Comparison of ENCODE assay signal across 17 cellular contexts in the genomic region with DNA sequence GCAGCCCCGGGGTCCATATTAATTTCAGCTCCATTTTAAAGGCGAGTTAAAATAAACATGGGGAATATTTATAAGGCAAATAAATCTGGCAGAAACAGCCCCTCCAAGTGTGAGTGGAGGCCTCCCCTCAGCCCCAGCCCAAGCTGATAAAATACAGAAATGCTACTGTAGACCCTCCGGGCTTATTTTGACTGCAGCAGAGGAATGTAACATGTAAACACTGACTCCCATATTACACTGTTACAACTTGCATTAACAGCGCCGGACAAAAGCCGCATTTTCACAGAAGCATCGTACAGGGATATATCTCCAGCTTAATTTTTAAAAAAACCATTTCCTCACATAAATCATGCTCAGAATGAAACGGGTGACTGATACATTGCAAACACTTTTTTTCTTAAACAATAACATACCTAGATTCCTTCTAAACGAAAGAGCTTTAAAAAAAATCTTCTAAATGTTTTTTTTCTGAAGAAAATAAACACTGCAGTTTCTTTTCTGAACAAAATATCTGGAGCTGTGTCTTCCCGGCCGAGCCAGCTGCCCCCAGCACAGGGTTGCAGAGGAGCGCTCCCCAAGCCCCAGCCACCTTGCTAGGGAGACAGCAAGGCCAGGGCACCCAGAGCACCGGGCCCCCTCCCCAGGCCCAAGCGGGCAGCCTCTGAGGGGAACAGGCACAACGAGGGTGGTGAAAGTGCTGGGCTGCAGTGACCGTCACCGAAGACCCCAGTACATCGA. TPM values are rescaled to one million over a fixed set of nuclear protein-coding genes. Genes with fewer than 3 reads are reported as not detected.
A peak's percentile ranks its signal among the peaks of the same experiment; 100 is the strongest.
DNase-seq lines count a peak whose midpoint lies in the region; ATAC-seq, FAIRE-seq and TF ChIP-seq lines count a peak whose summit lies in the region.
"Had no signal": no experiment of that assay in that cellular context is flagged by ENCODE, and none has a peak within 500 bp of the region (broad histone marks: within the 10 kb centered on the region; RNA-seq: fewer than 3 reads in every experiment).

No MANE protein-coding gene starts in this region.

- peaks cover 0 to 7% of the 10 kb centered on the region in 2 experiments; a peak in 2 of 4 replicates for H3K79me1 ChIP-seq in IMR-90 (ENCODE audit: low read depth in 1 of 2, low read length in 2 of 2)

- H3K4me2 ChIP-seq in IMR-90 (ENCODE audit: low read depth, low read length) (peak overlapping the region; percentile 35; the same call in 1 of the 2 replicates), K562 (ENCODE audit: insufficient read depth, low read length) (no peak overlapping the region), smooth muscle cell (peak overlapping the region; percentile 55)

- H2AK9ac ChIP-seq in IMR-90 (replicated peaks; ENCODE audit: low read depth, low read length, poor library complexity) = no peak overlapping the region

- intact Hi-C loops in IMR-90 (cut with micrococcal nuclease) (no loop called here), K562 (cut with micrococcal nuclease) (loop anchor here (1.0 kb wide), 1 partner anchor 175 kb away; no protein-coding TSS in a partner anchor)

- no peak overlapping the region for H2BK15ac ChIP-seq in IMR-90 (ENCODE audit: low read depth, low read length)

- in situ Hi-C loops in IMR-90 (cut with MboI; ENCODE audit: low sequenced_read_pairs) = no loop called here
- in situ Hi-C loops in K562 (cut with MboI) = no loop called here

- H4K5ac ChIP-seq in IMR-90 (ENCODE audit: low read depth, low read length) = 0 out of 2 replicates have a peak overlapping the region, but pooled peaks have one; percentile 4

- peak overlapping the region; percentile 63 for H3K4ac ChIP-seq in IMR-90 (ENCODE audit: low read depth, low read length)

- dilution Hi-C loops in IMR-90 (cut with HindIII; ENCODE audit: low sequenced_read_pairs, unreplicated experiment) = no loop called here

- TF ChIP-seq POLR2A in IMR-90 (IDR thresholded peaks at IDR 0.05; ENCODE audit: low read depth, low read length) (no peak), K562 (conservative IDR thresholded peaks at IDR 0.05) (no peak)

- H3K56ac ChIP-seq in IMR-90 (ENCODE audit: extremely low read depth, insufficient read depth, low read length) = no peak overlapping the region

- H4K8ac ChIP-seq in IMR-90 (ENCODE audit: low read depth in 2 of 2, low read length in 2 of 2) = peak overlapping the region; percentile 35 to 62; a peak in 1 of 4 replicates

- H4K91ac ChIP-seq in IMR-90 (ENCODE audit: insufficient read depth, low read depth, low read length) = peak overlapping the region; percentile 50

- peak overlapping the region; percentile 29; the same call in 1 of the 2 replicates for H3K9ac ChIP-seq in IMR-90 (ENCODE audit: low read depth, low read length)
- peak overlapping the region in 1 of 2 experiments; percentile 57; a peak in 2 of 4 replicates for H3K9ac ChIP-seq in K562 (ENCODE audit: insufficient read depth in 1 of 2, low read depth in 2 of 2, low read length in 2 of 2)
- H3K9ac ChIP-seq in smooth muscle cell (ENCODE audit: low read depth) = no peak overlapping the region

- no peaks in the 10 kb centered on the region for H3K9me3 ChIP-seq in IMR-90 (ENCODE audit: control insufficient read depth, insufficient read depth, low read length)
- H3K9me3 ChIP-seq in K562 (replicated peaks; ENCODE audit: control insufficient read depth, insufficient read depth, low read depth, low read length) = no peaks in the 10 kb centered on the region
- H3K9me3 ChIP-seq in smooth muscle cell (replicated peaks; ENCODE audit: low read depth) = no peaks in the 10 kb centered on the region

- CTCF ChIA-PET in IMR-90 (lab: Yijun Ruan, JAX) (interaction anchor here (2.9 kb wide), 1 partner anchor 175 kb away, joined by 21 read pairs; no protein-coding TSS in a partner anchor), K562 (lab: Yijun Ruan, JAX; ENCODE audit: low intra/inter-chr PET ratio) (interaction anchor here (1.4 kb wide), 1 partner anchor 174 kb away, joined by 4 read pairs; no protein-coding TSS in a partner anchor)

- H3K36me3 ChIP-seq in IMR-90 (ENCODE audit: control insufficient read depth, insufficient read depth, low read length) (peaks cover 3% of the 10 kb centered on the region), K562 (ENCODE audit: control insufficient read depth, insufficient read depth, low read length) (peaks cover 10% of the 10 kb centered on the region; the same call in 2 of the 3 replicates), smooth muscle cell (ENCODE audit: low read depth) (no peaks in the 10 kb centered on the region)

- peaks cover 6% of the 10 kb centered on the region; the same call in 1 of the 2 replicates for H3K9me1 ChIP-seq in IMR-90 (ENCODE audit: insufficient read depth, low read length)
- no peaks in the 10 kb centered on the region for H3K9me1 ChIP-seq in K562 (ENCODE audit: control insufficient read depth, insufficient read depth, low read length)

- peak; percentile 47; the same call in 1 of the 2 replicates for ATAC-seq in IMR-90 (ENCODE audit: low read depth)
- no peak for ATAC-seq in K562
- ATAC-seq: SK-N-SH treated with all-trans-retinoic acid at 6 μM for 48 hours had no signal

- 59% methylated on average over 11 of the region's 18 CpGs; no CpG with 5 or more reads in 1 of the 2 experiments for WGBS in IMR-90 (ENCODE audit: extremely low coverage in 2 of 2, insufficient read length in 1 of 2), 2 experiments
- 60% methylated on average over 18 of the region's 18 CpGs for WGBS in K562 (ENCODE audit: insufficient coverage, low coverage, missing lambda C conversion rate)
- WGBS in smooth muscle cell (ENCODE audit: low lambda C conversion rate) = 51% methylated on average over 18 of the region's 18 CpGs

- H3K14ac ChIP-seq in IMR-90 (replicated peaks; ENCODE audit: low read depth, low read length) = 0 out of 2 replicates have a peak overlapping the region, but pooled peaks have one; percentile 61

- BruUV-seq in IMR-90 (replicated peaks; lab: Mats Ljungman, UMichigan) (no TSS peak), K562 (replicated peaks; lab: Mats Ljungman, UMichigan) (no TSS peak)

- H2BK120ac ChIP-seq in IMR-90 (ENCODE audit: low read depth, low read length) = peak overlapping the region; percentile 44

- no peak overlapping the region for H2BK5ac ChIP-seq in IMR-90 (ENCODE audit: low read depth, low read length, poor library complexity, severe bottlenecking)

- H3K4me3 ChIP-seq in IMR-90 (ENCODE audit: insufficient read depth, low read depth, low read length) = no peak overlapping the region
- H3K4me3 ChIP-seq in K562 = no peak overlapping the region
- H3K4me3 ChIP-seq in smooth muscle cell = no peak overlapping the region

- H3K27ac ChIP-seq in IMR-90 (ENCODE audit: insufficient read depth, low read length) (no peak overlapping the region), K562 (ENCODE audit: extremely low read depth, low read depth, low read length) (no peak overlapping the region), smooth muscle cell (ENCODE audit: low read depth) (no peak overlapping the region)

- FAIRE-seq in K562 (lab: Jason Lieb, UNC) = no peak
- FAIRE-seq: A204.1, HTR-8/SVneo had no signal

- TF ChIP-seq RAD21 in IMR-90 (IDR thresholded peaks at IDR 0.05; ENCODE audit: low read length) = no peak
- no peak for TF ChIP-seq RAD21 in K562 (CRISPR knock-in tag; conservative IDR thresholded peaks at IDR 0.05 in 1 of 2, IDR thresholded peaks at IDR 0.05 in 1 of 2)

- H3K4me1 ChIP-seq in IMR-90 (ENCODE audit: control insufficient read depth, insufficient read depth, low read length) (peaks cover 9% of the 10 kb centered on the region), K562 (replicated peaks in 1 of 2; ENCODE audit: control insufficient read depth in 2 of 2, insufficient read depth in 2 of 2, low read length in 2 of 2) (peaks cover 2 to 41% of the 10 kb centered on the region in 2 experiments; a peak in 4 of 5 replicates), smooth muscle cell (ENCODE audit: low read depth) (peaks cover 15% of the 10 kb centered on the region)

- TF ChIP-seq CTCF in IMR-90 (conservative IDR thresholded peaks at IDR 0.05; ENCODE audit: low read depth, low read length) (no peak), K562 (IDR thresholded peaks at IDR 0.05 in 2 of 3, conservative IDR thresholded peaks at IDR 0.05 in 1 of 3; ENCODE audit: insufficient read depth in 2 of 3, low read depth in 1 of 3, low read length in 3 of 3) (no peak), smooth muscle cell (IDR thresholded peaks at IDR 0.05; ENCODE audit: borderline replicate concordance, insufficient read depth, poor library complexity, severe bottlenecking) (no peak)

- TF ChIP-seq EP300 in K562 (IDR thresholded peaks at IDR 0.05; ENCODE audit: low read length) = no peak

- H3K18ac ChIP-seq in IMR-90 (ENCODE audit: low read depth, low read length) = no peak overlapping the region

- H3F3A ChIP-seq in smooth muscle cell (ENCODE audit: low read depth) = no peaks in the 10 kb centered on the region

- no peaks in the 10 kb centered on the region for H4K20me1 ChIP-seq in IMR-90 (ENCODE audit: insufficient read depth, low read length)
- peaks cover 3% of the 10 kb centered on the region; the same call in 1 of the 2 replicates for H4K20me1 ChIP-seq in K562 (replicated peaks; ENCODE audit: control insufficient read depth, insufficient read depth, low read length)
- no peaks in the 10 kb centered on the region for H4K20me1 ChIP-seq in smooth muscle cell (ENCODE audit: low read depth)

- no peak overlapping the region; the same call in 1 of the 2 replicates for H2BK20ac ChIP-seq in IMR-90 (ENCODE audit: low read depth, low read length)

- peak overlapping the region; percentile 79; the same call in 1 of the 2 replicates for H2AK5ac ChIP-seq in IMR-90 (ENCODE audit: low read depth, low read length)

- POLR2A ChIA-PET in IMR-90 (lab: Charles Lee; ENCODE audit: unreplicated experiment) (no interaction called here), K562 (lab: Yijun Ruan, JAX) (interaction anchor here (0.7 to 11.2 kb wide), 15 partner anchors 8 to 175 kb away, joined by 3 to 141 read pairs (median 4); no protein-coding TSS in a partner anchor)

- H2AFZ ChIP-seq in IMR-90 (replicated peaks; ENCODE audit: low read length, poor library complexity) (peak overlapping the region; percentile 48), K562 (ENCODE audit: low read depth, low read length) (no peak overlapping the region), smooth muscle cell (ENCODE audit: low read depth) (no peak overlapping the region)

- no peaks in the 10 kb centered on the region for H3K27me3 ChIP-seq in IMR-90 (ENCODE audit: control insufficient read depth, insufficient read depth, low read length)
- H3K27me3 ChIP-seq in K562 (ENCODE audit: control insufficient read depth in 2 of 2, insufficient read depth in 2 of 2, low read length in 2 of 2) = no peaks in the 10 kb centered on the region; a peak in 1 of 5 replicates
- H3K27me3 ChIP-seq in smooth muscle cell (ENCODE audit: low read depth) = no peaks in the 10 kb centered on the region

- H3K79me2 ChIP-seq in K562 (ENCODE audit: control insufficient read depth, insufficient read depth, low read length) (no peaks in the 10 kb centered on the region), smooth muscle cell (ENCODE audit: low read depth) (no peaks in the 10 kb centered on the region)

- H3K23ac ChIP-seq in IMR-90 (ENCODE audit: low read depth, low read length) = no peak overlapping the region

- DNase-seq in IMR-90 (no peak), K562 (ENCODE audit: extremely low read depth in 1 of 4, low spot score in 3 of 4) (no peak), left kidney (ENCODE audit: low read depth, low spot score) (peak; percentile 76), smooth muscle cell (lab: John Stamatoyannopoulos, UW; ENCODE audit: unreplicated experiment) (no peak), GDM1 (lab: John Stamatoyannopoulos, UW) (no peak), globus pallidus (ENCODE audit: low spot score) (no peak)
- DNase-seq in activated CD4-positive, alpha-beta T cell treated with anti-CD3 and anti-CD28 coated beads, Interleukin-2, amount 50 U/mL, for 4 hours = no peak
- DNase-seq: DMS53, GF-D8, Karpas-422, NCI-H1694 treated with DMSO at 0.1 percent for 48 hours, NCI-H446 treated with DMSO at 0.1 percent for 48 hours, NCI-H748 treated with DMSO at 0.1 percent for 48 hours, SHP77 treated with DMSO at 0.1 percent for 48 hours had no signal

RNA-seq across cellular contexts. Expression of a gene that starts 36.5 kb away (rescaled TPM):
- total RNA-seq in IMR-90 (2012; rRNA removed) (175 and 202 TPM in 2 replicates), K562 (2014; rRNA removed) (334 and 497 TPM in 2 replicates), K562 (2014; rRNA removed; fragmentation: Illumina TruSeq; extraction: Trizol) (29.4 and 46.3 TPM in 2 replicates), K562 (2015; rRNA removed; fragmentation: Illumina TruSeq; extraction: Trizol) (155 and 156 TPM in 2 replicates), K562 (2021) (348 and 351 TPM in 2 replicates), smooth muscle cell (4.1 and 9.9 TPM in 2 replicates)
- polyA plus RNA-seq in IMR-90 (2012; rRNA removed) (296 and 347 TPM in 2 replicates), K562 (2011; rRNA removed) (185 and 498 TPM in 2 replicates), K562 (2014; fragmentation: Illumina TruSeq; extraction: Trizol) (108 and 305 TPM in 2 replicates), K562 (2014; fragmentation: Nextera tagmentation; extraction: Ambion mirVana) (10 to 100 TPM; 12.5 to 39.6 TPM), K562 (2014; rRNA removed) (263 and 317 TPM in 2 replicates), smooth muscle cell (6.2 and 34.1 TPM in 2 replicates)
- 473 and 691 TPM in 2 replicates for polyA plus RNA-seq in IMR-90 (2012; cell fraction: cytosol; rRNA removed)
- polyA plus RNA-seq in IMR-90 (2012; cell fraction: nucleus; rRNA removed; ENCODE audit: low replicate concordance) = 159 and 329 TPM in 2 replicates
- 125 and 360 TPM in 2 replicates for total RNA-seq in K562 (2011; cell fraction: chromatin; rRNA removed; ENCODE audit: low replicate concordance)
- 500 and 649 TPM in 2 replicates for total RNA-seq in K562 (2011; cell fraction: nucleolus; rRNA removed)
- total RNA-seq in K562 (2011; cell fraction: nucleoplasm; rRNA removed) = 301 and 358 TPM in 2 replicates
- polyA plus RNA-seq in K562 (2011; cell fraction: cytosol; rRNA removed) = 652 and 657 TPM in 2 replicates
- 321 and 432 TPM in 2 replicates for polyA plus RNA-seq in K562 (2011; cell fraction: nucleus; rRNA removed)
- polyA plus RNA-seq in K562 (2012) = 279 and 699 TPM in 2 replicates
- polyA minus RNA-seq in K562 (2011; rRNA and poly(A)+ RNA removed) = 92.9 and 123 TPM in 2 replicates
- 148 and 344 TPM in 2 replicates for polyA minus RNA-seq in K562 (2011; cell fraction: cytosol; rRNA and poly(A)+ RNA removed)
- polyA minus RNA-seq in K562 (2011; cell fraction: nucleus; rRNA and poly(A)+ RNA removed) = 63.8 and 154 TPM in 2 replicates

RNA-seq across cellular contexts. Expression of a gene that starts 36.6 kb away (rescaled TPM):
- total RNA-seq in IMR-90 (2012; rRNA removed) = 14.7 and 15.6 TPM in 2 replicates
- 25.7 and 28.4 TPM in 2 replicates for polyA plus RNA-seq in IMR-90 (2012; rRNA removed)
- polyA plus RNA-seq in IMR-90 (2012; cell fraction: cytosol; rRNA removed) = 29.7 and 38.9 TPM in 2 replicates
- 47.3 and 92.8 TPM in 2 replicates for polyA plus RNA-seq in IMR-90 (2012; cell fraction: nucleus; rRNA removed; ENCODE audit: low replicate concordance)
- total RNA-seq in K562 (2011; cell fraction: chromatin; rRNA removed; ENCODE audit: low replicate concordance) = 156 and 367 TPM in 2 replicates
- 176 and 216 TPM in 2 replicates for total RNA-seq in K562 (2011; cell fraction: nucleolus; rRNA removed)
- total RNA-seq in K562 (2011; cell fraction: nucleoplasm; rRNA removed) = 160 and 165 TPM in 2 replicates
- 49.4 and 60.7 TPM in 2 replicates for total RNA-seq in K562 (2014; rRNA removed)
- 25.1 and 32.6 TPM in 2 replicates for total RNA-seq in K562 (2014; rRNA removed; fragmentation: Illumina TruSeq; extraction: Trizol)
- total RNA-seq in K562 (2015; rRNA removed; fragmentation: Illumina TruSeq; extraction: Trizol) = 45.9 and 50.4 TPM in 2 replicates
- 78.2 and 80.2 TPM in 2 replicates for total RNA-seq in K562 (2021)
- 50.2 and 93.6 TPM in 2 replicates for polyA plus RNA-seq in K562 (2011; rRNA removed)
- polyA plus RNA-seq in K562 (2011; cell fraction: cytosol; rRNA removed) = 84.2 and 98.0 TPM in 2 replicates
- polyA plus RNA-seq in K562 (2011; cell fraction: nucleus; rRNA removed) = 148 and 181 TPM in 2 replicates
- polyA plus RNA-seq in K562 (2012) = 83.1 and 83.5 TPM in 2 replicates
- polyA plus RNA-seq in K562 (2014; fragmentation: Illumina TruSeq; extraction: Trizol) = 45.0 and 66.1 TPM in 2 replicates
- polyA plus RNA-seq in K562 (2014; fragmentation: Nextera tagmentation; extraction: Ambion mirVana) = 1 to 10 TPM; 3.3 to 4.4 TPM
- 52.5 and 57.0 TPM in 2 replicates for polyA plus RNA-seq in K562 (2014; rRNA removed)
- polyA minus RNA-seq in K562 (2011; rRNA and poly(A)+ RNA removed) = 44.4 and 47.5 TPM in 2 replicates
- 55.3 and 75.6 TPM in 2 replicates for polyA minus RNA-seq in K562 (2011; cell fraction: cytosol; rRNA and poly(A)+ RNA removed)
- polyA minus RNA-seq in K562 (2011; cell fraction: nucleus; rRNA and poly(A)+ RNA removed) = 57.4 and 103 TPM in 2 replicates
- 0.36 TPM in 1 of 2 replicates, not detected in the other for total RNA-seq in smooth muscle cell
- polyA plus RNA-seq in smooth muscle cell = 0.99 and 3.2 TPM in 2 replicates

RNA-seq across cellular contexts. Expression of a gene that starts 50.4 kb away (rescaled TPM):
- total RNA-seq in IMR-90 (2012; rRNA removed) = 1.7 and 2.5 TPM in 2 replicates
- 4.4 and 5.5 TPM in 2 replicates for polyA plus RNA-seq in IMR-90 (2012; rRNA removed)
- polyA plus RNA-seq in IMR-90 (2012; cell fraction: cytosol; rRNA removed) = 5.3 and 8.3 TPM in 2 replicates
- polyA plus RNA-seq in IMR-90 (2012; cell fraction: nucleus; rRNA removed; ENCODE audit: low replicate concordance) = 3.5 and 12.3 TPM in 2 replicates
- total RNA-seq in K562 (2011; cell fraction: chromatin; rRNA removed; ENCODE audit: low replicate concordance) = 5.3 and 21.3 TPM in 2 replicates
- 21.8 and 25.5 TPM in 2 replicates for total RNA-seq in K562 (2011; cell fraction: nucleolus; rRNA removed)
- 7.3 and 7.8 TPM in 2 replicates for total RNA-seq in K562 (2011; cell fraction: nucleoplasm; rRNA removed)
- total RNA-seq in K562 (2014; rRNA removed) = 48.9 and 69.1 TPM in 2 replicates
- 0.57 and 0.84 TPM in 2 replicates for total RNA-seq in K562 (2014; rRNA removed; fragmentation: Illumina TruSeq; extraction: Trizol)
- total RNA-seq in K562 (2015; rRNA removed; fragmentation: Illumina TruSeq; extraction: Trizol) = 17.8 and 20.6 TPM in 2 replicates
- total RNA-seq in K562 (2021) = 50.5 and 55.3 TPM in 2 replicates
- 10.2 and 35.0 TPM in 2 replicates for polyA plus RNA-seq in K562 (2011; rRNA removed)
- 37.2 and 43.8 TPM in 2 replicates for polyA plus RNA-seq in K562 (2011; cell fraction: cytosol; rRNA removed)
- 33.2 and 43.3 TPM in 2 replicates for polyA plus RNA-seq in K562 (2011; cell fraction: nucleus; rRNA removed)
- 42.2 and 62.2 TPM in 2 replicates for polyA plus RNA-seq in K562 (2012)
- polyA plus RNA-seq in K562 (2014; fragmentation: Illumina TruSeq; extraction: Trizol) = 1.9 and 18.0 TPM in 2 replicates
- 1 to 10 TPM in 1 of 2 experiments, under 1 TPM in 1; 0.56 to 3.5 TPM for polyA plus RNA-seq in K562 (2014; fragmentation: Nextera tagmentation; extraction: Ambion mirVana)
- polyA plus RNA-seq in K562 (2014; rRNA removed) = 40.7 and 41.3 TPM in 2 replicates
- 2.8 and 3.7 TPM in 2 replicates for polyA minus RNA-seq in K562 (2011; rRNA and poly(A)+ RNA removed)
- 13.2 and 33.0 TPM in 2 replicates for polyA minus RNA-seq in K562 (2011; cell fraction: cytosol; rRNA and poly(A)+ RNA removed)
- polyA minus RNA-seq in K562 (2011; cell fraction: nucleus; rRNA and poly(A)+ RNA removed) = 12.0 and 14.3 TPM in 2 replicates
- total RNA-seq in smooth muscle cell = 2.3 and 4.1 TPM in 2 replicates
- polyA plus RNA-seq in smooth muscle cell = 7.4 and 7.9 TPM in 2 replicates

RNA-seq across cellular contexts. Expression of a gene that starts 50.4 kb away (rescaled TPM):
- total RNA-seq in IMR-90 (2012; rRNA removed) (8.6 TPM in 2 replicates), K562 (2014; rRNA removed) (32.5 and 42.0 TPM in 2 replicates), K562 (2014; rRNA removed; fragmentation: Illumina TruSeq; extraction: Trizol) (16.3 and 19.8 TPM in 2 replicates), K562 (2015; rRNA removed; fragmentation: Illumina TruSeq; extraction: Trizol) (26.2 and 28.8 TPM in 2 replicates), K562 (2021) (75.4 and 75.5 TPM in 2 replicates), smooth muscle cell (3.8 and 7.3 TPM in 2 replicates)
- polyA plus RNA-seq in IMR-90 (2012; rRNA removed) (12.1 and 14.0 TPM in 2 replicates), K562 (2011; rRNA removed) (32.7 and 82.6 TPM in 2 replicates), K562 (2014; fragmentation: Illumina TruSeq; extraction: Trizol) (39.2 and 40.1 TPM in 2 replicates), K562 (2014; fragmentation: Nextera tagmentation; extraction: Ambion mirVana) (10 to 100 TPM; 23.6 to 33.7 TPM), K562 (2014; rRNA removed) (28.2 and 31.2 TPM in 2 replicates), smooth muscle cell (7.5 TPM in 2 replicates)
- polyA plus RNA-seq in IMR-90 (2012; cell fraction: cytosol; rRNA removed) = 8.4 and 9.2 TPM in 2 replicates
- polyA plus RNA-seq in IMR-90 (2012; cell fraction: nucleus; rRNA removed; ENCODE audit: low replicate concordance) = 24.4 and 41.2 TPM in 2 replicates
- 82.4 and 192 TPM in 2 replicates for total RNA-seq in K562 (2011; cell fraction: chromatin; rRNA removed; ENCODE audit: low replicate concordance)
- 134 and 166 TPM in 2 replicates for total RNA-seq in K562 (2011; cell fraction: nucleolus; rRNA removed)
- 107 and 110 TPM in 2 replicates for total RNA-seq in K562 (2011; cell fraction: nucleoplasm; rRNA removed)
- polyA plus RNA-seq in K562 (2011; cell fraction: cytosol; rRNA removed) = 68.8 and 74.9 TPM in 2 replicates
- 124 and 157 TPM in 2 replicates for polyA plus RNA-seq in K562 (2011; cell fraction: nucleus; rRNA removed)
- polyA plus RNA-seq in K562 (2012) = 40.3 and 56.9 TPM in 2 replicates
- polyA minus RNA-seq in K562 (2011; rRNA and poly(A)+ RNA removed) = 49.5 and 66.5 TPM in 2 replicates
- polyA minus RNA-seq in K562 (2011; cell fraction: cytosol; rRNA and poly(A)+ RNA removed) = 31.7 and 46.0 TPM in 2 replicates
- polyA minus RNA-seq in K562 (2011; cell fraction: nucleus; rRNA and poly(A)+ RNA removed) = 42.7 and 85.4 TPM in 2 replicates

Comparison
In these comparisons a context has a peak if more than half of its experiments do, and no peak if none do; other contexts are left out.
1. RNA of a gene that starts 36.6 kb away (total RNA-seq): 25.1 to 367 TPM in K562 and 14.7 to 15.6 TPM in IMR-90; 0.36 TPM in smooth muscle cell; every median in the first group is over 10 times any median in the second.